ENCODE assay signal across 2 cellular contexts in genomic region chr5:43098064-43098463, GRCh38.
TF ChIP-seq lines count a peak whose summit lies in the region.

No MANE protein-coding gene starts in this region.

TF ChIP-seq in HEK293, 187 proteins besides CTCF, POLR2A, EP300 and RAD21:
- peak; percentile 88 for TF ChIP-seq SCRT2 (tag by site-specific recombination; IDR thresholded peaks at IDR 0.05)
- TF ChIP-seq ZNF114 (tag by site-specific recombination; IDR thresholded peaks at IDR 0.05) = no peak
- TF ChIP-seq SCRT1 (tag by site-specific recombination; IDR thresholded peaks at IDR 0.05; ENCODE audit: borderline replicate concordance) = peak; percentile 90

TF ChIP-seq in K562, 482 proteins besides CTCF, POLR2A, EP300 and RAD21:
- TF ChIP-seq ZNF561 (CRISPR knock-in tag; conservative IDR thresholded peaks at IDR 0.05) = no peak
- TF ChIP-seq SPI1 (IDR thresholded peaks at IDR 0.05; ENCODE audit: borderline replicate concordance, low read depth, low read length) = peak; percentile 46; the same call in 1 of the 2 replicates
